ENCODE assay signal across 21 cellular contexts in genomic region chr3:184643442-184643841, GRCh38.
"Had no signal": no experiment of that assay in that cellular context is flagged by ENCODE, and none has a peak within 500 bp of the region (broad histone marks: within the 10 kb centered on the region; RNA-seq: fewer than 3 reads in every experiment).

No MANE protein-coding gene starts in this region.

- ATAC-seq: activated CD8-positive, alpha-beta memory T cell treated with anti-CD3 and anti-CD28 coated beads, Interleukin-2, amount 10 ng/mL, durations not matched to agents 7 days and 5 days; activated naive CD8-positive, alpha-beta T cell treated with anti-CD3 and anti-CD28 coated beads, Interleukin-2, amount 50 U/mL, for 24 hours; esophagus mucosa; gastrocnemius medialis; heart left ventricle; left lung; mucosa of descending colon; stimulated activated memory B cell treated with anti-CD40 and anti-IgM and Interleukin-4, amounts not matched to agents 10 μg/mL and 1 μg/mL and 100 μg/mL, for 72 hours; upper lobe of right lung had no signal

- H3K9me3 Mint-ChIP-seq: activated CD4-positive, alpha-beta memory T cell treated with anti-CD3 and anti-CD28 coated beads for 36 hours; activated naive CD4-positive, alpha-beta T cell treated with anti-CD3 and anti-CD28 coated beads, Interleukin-2, amount 10 ng/mL, durations not matched to agents 7 days and 5 days; activated naive CD8-positive, alpha-beta T cell treated with anti-CD3 and anti-CD28 coated beads, Interleukin-2, amount 50 U/mL, for 24 hours; activated T-helper 2 cell treated with anti-CD3 and anti-CD28 coated beads, Interferon-gamma antibody, Interleukin-2, Interleukin-4, amounts not matched to agents 10 μg/mL and 5 μg/mL and 100 μg/mL, durations not matched to agents 14 hours and 24 hours and 36 hours; naive B cell; stimulated activated memory B cell treated with anti-CD40 and anti-IgM and Interleukin-4, amounts not matched to agents 10 μg/mL and 1 μg/mL and 100 μg/mL, for 72 hours had no signal

- H3K36me3 ChIP-seq: brain microvascular endothelial cell, gastrocnemius medialis, heart left ventricle, left lung, spleen, upper lobe of right lung, WERI-Rb-1 had no signal

- H3K27me3 Mint-ChIP-seq: activated CD4-positive, alpha-beta memory T cell treated with anti-CD3 and anti-CD28 coated beads for 36 hours had no signal

- H3K4me3 Mint-ChIP-seq: activated CD4-positive, alpha-beta memory T cell treated with anti-CD3 and anti-CD28 coated beads for 36 hours; activated CD8-positive, alpha-beta memory T cell treated with anti-CD3 and anti-CD28 coated beads, Interleukin-2, amount 10 ng/mL, durations not matched to agents 7 days and 5 days; activated naive CD4-positive, alpha-beta T cell treated with anti-CD3 and anti-CD28 coated beads, Interleukin-2, amount 10 ng/mL, durations not matched to agents 7 days and 5 days; activated naive CD8-positive, alpha-beta T cell treated with anti-CD3 and anti-CD28 coated beads, Interleukin-2, amount 50 U/mL, for 24 hours; naive B cell; stimulated activated memory B cell treated with anti-CD40 and anti-IgM and Interleukin-4, amounts not matched to agents 10 μg/mL and 1 μg/mL and 100 μg/mL, for 72 hours had no signal

- H3K27ac ChIP-seq: brain microvascular endothelial cell, gastrocnemius medialis, heart left ventricle, left lung, spleen, testis, upper lobe of right lung, WERI-Rb-1 had no signal

- H3K27me3 ChIP-seq: gastrocnemius medialis, heart left ventricle, left lung, spleen, testis, upper lobe of right lung had no signal

- DNase-seq: activated CD4-positive, alpha-beta memory T cell treated with anti-CD3 and anti-CD28 coated beads for 36 hours; activated CD8-positive, alpha-beta memory T cell treated with anti-CD3 and anti-CD28 coated beads, Interleukin-2, amount 10 ng/mL, durations not matched to agents 7 days and 5 days; activated naive CD4-positive, alpha-beta T cell treated with anti-CD3 and anti-CD28 coated beads, Interleukin-2, amount 10 ng/mL, durations not matched to agents 7 days and 5 days; activated naive CD8-positive, alpha-beta T cell treated with anti-CD3 and anti-CD28 coated beads, Interleukin-2, amount 50 U/mL, for 24 hours; anterior cingulate cortex; brain microvascular endothelial cell; cerebellar nuclear complex; cortex of kidney; gastrocnemius medialis; left lung; naive B cell; spleen; stimulated activated CD4-positive, alpha-beta T cell treated with anti-CD3 and anti-CD28 coated beads, Interleukin-4, amount 100 ng/mL, for 4 hours; testis; upper lobe of right lung; WERI-Rb-1 had no signal

- H3K4me1 ChIP-seq: gastrocnemius medialis, testis, upper lobe of right lung had no signal

- H3K27ac Mint-ChIP-seq: activated CD4-positive, alpha-beta memory T cell treated with anti-CD3 and anti-CD28 coated beads for 36 hours; activated CD8-positive, alpha-beta memory T cell treated with anti-CD3 and anti-CD28 coated beads, Interleukin-2, amount 10 ng/mL, durations not matched to agents 7 days and 5 days; activated naive CD4-positive, alpha-beta T cell treated with anti-CD3 and anti-CD28 coated beads, Interleukin-2, amount 10 ng/mL, durations not matched to agents 7 days and 5 days; activated naive CD8-positive, alpha-beta T cell treated with anti-CD3 and anti-CD28 coated beads, Interleukin-2, amount 50 U/mL, for 24 hours; activated T-helper 2 cell treated with anti-CD3 and anti-CD28 coated beads, Interferon-gamma antibody, Interleukin-2, Interleukin-4, amounts not matched to agents 10 μg/mL and 5 μg/mL and 100 μg/mL, durations not matched to agents 14 hours and 24 hours and 36 hours; stimulated activated memory B cell treated with anti-CD40 and anti-IgM and Interleukin-4, amounts not matched to agents 10 μg/mL and 1 μg/mL and 100 μg/mL, for 72 hours had no signal

- H3K9me3 ChIP-seq: gastrocnemius medialis, heart left ventricle, left lung, mucosa of descending colon, spleen, testis, upper lobe of right lung had no signal

- H3K4me1 Mint-ChIP-seq: activated naive CD4-positive, alpha-beta T cell treated with anti-CD3 and anti-CD28 coated beads, Interleukin-2, amount 10 ng/mL, durations not matched to agents 7 days and 5 days; activated naive CD8-positive, alpha-beta T cell treated with anti-CD3 and anti-CD28 coated beads, Interleukin-2, amount 50 U/mL, for 24 hours; naive B cell; stimulated activated memory B cell treated with anti-CD40 and anti-IgM and Interleukin-4, amounts not matched to agents 10 μg/mL and 1 μg/mL and 100 μg/mL, for 72 hours had no signal

- H3K36me3 Mint-ChIP-seq: activated CD4-positive, alpha-beta memory T cell treated with anti-CD3 and anti-CD28 coated beads for 36 hours; activated CD8-positive, alpha-beta memory T cell treated with anti-CD3 and anti-CD28 coated beads, Interleukin-2, amount 10 ng/mL, durations not matched to agents 7 days and 5 days; activated naive CD4-positive, alpha-beta T cell treated with anti-CD3 and anti-CD28 coated beads, Interleukin-2, amount 10 ng/mL, durations not matched to agents 7 days and 5 days; naive B cell had no signal

- H3K4me3 ChIP-seq: gastrocnemius medialis, heart left ventricle, left lung, mucosa of descending colon, spleen, testis, upper lobe of right lung had no signal
